Comparison of ENCODE assay signal across 8 cellular contexts in the genomic region with DNA sequence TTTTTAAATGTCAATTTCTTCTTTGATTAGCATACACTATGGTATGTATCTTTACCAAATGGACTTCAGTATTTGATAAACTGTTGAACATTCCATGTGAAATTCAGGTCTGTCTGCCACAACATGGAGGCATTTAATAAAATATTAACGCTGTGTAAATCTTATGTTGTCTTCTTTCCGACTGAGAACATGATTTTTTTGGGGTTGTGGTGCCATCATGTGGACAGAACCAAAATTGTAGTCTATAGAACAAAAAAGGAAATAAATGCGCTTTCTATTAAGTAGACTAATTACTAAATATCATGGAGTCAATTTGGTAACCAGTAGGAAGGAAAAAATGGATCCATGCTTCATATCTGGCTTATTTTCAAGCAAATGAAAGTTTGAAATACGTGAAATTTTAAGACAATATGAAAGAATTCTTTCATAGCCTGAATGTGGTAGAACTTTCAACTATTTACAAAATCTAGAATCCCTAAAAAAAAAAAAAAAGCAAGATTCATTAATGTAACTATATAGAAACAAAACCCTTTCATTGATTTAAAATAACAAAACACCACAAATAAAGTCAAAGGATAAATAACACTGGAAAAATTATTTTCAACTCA. TPM values are rescaled to one million over a fixed set of nuclear protein-coding genes. Genes with fewer than 3 reads are reported as not detected.
A peak's percentile ranks its signal among the peaks of the same experiment; 100 is the strongest.
DNase-seq lines count a peak whose midpoint lies in the region; ATAC-seq, FAIRE-seq and TF ChIP-seq lines count a peak whose summit lies in the region.

No MANE protein-coding gene starts in this region.

- H4K8ac ChIP-seq in H1 (ENCODE audit: extremely low read depth, insufficient read depth, low read length): no peak overlapping the region

- H2AK5ac ChIP-seq in H1 (ENCODE audit: low read depth, low read length): no peak overlapping the region

- H3K4me1 ChIP-seq in SK-N-SH (ENCODE audit: control insufficient read depth in 1 of 2, insufficient read depth in 2 of 2, low read depth in 1 of 2, low read length in 1 of 2): peaks cover 0 to 7% of the 10 kb centered on the region in 2 experiments; a peak in 2 of 4 replicates
- H3K4me1 ChIP-seq in H1 (replicated peaks in 1 of 4; ENCODE audit: control insufficient read depth in 3 of 4, insufficient read depth in 4 of 4, low read length in 3 of 4): peaks cover 2 to 8% (median 4%) of the 10 kb centered on the region in 4 experiments
- H3K4me1 ChIP-seq in naive thymus-derived CD4-positive, alpha-beta T cell (ENCODE audit: control insufficient read depth in 2 of 2, insufficient read depth in 2 of 2, low read length in 2 of 2): peaks cover 0 to 9% of the 10 kb centered on the region in 2 donors

- peak overlapping the region; percentile 68 for H2AFZ ChIP-seq in SK-N-SH (ENCODE audit: low read depth)
- no peak overlapping the region for H2AFZ ChIP-seq in H1 (ENCODE audit: low read length)

- H3K27ac Mint-ChIP-seq in naive thymus-derived CD4-positive, alpha-beta T cell: peak overlapping the region in 1 of 9 donors; percentile 26

- no peak overlapping the region for H3K18ac ChIP-seq in H1 (ENCODE audit: extremely low read depth, low read length)

- peaks cover 11% of the 10 kb centered on the region in 2 experiments for H3K36me3 ChIP-seq in SK-N-SH (replicated peaks in 1 of 2; ENCODE audit: control insufficient read depth in 1 of 2, insufficient read depth in 2 of 2, low read length in 1 of 2)
- peaks cover 0 to under 1% (median 0%) of the 10 kb centered on the region in 4 experiments; a peak in 1 of 8 replicates for H3K36me3 ChIP-seq in H1 (ENCODE audit: control insufficient read depth in 2 of 4, insufficient read depth in 4 of 4, low read length in 3 of 4)
- no peaks in the 10 kb centered on the region for H3K36me3 ChIP-seq in naive thymus-derived CD4-positive, alpha-beta T cell (ENCODE audit: control insufficient read depth in 2 of 3, insufficient read depth in 3 of 3, low read length in 3 of 3)

- TF ChIP-seq RAD21 in SK-N-SH (IDR thresholded peaks at IDR 0.05; ENCODE audit: low read length): peak; percentile 92
- peak; percentile 76 to 79 for TF ChIP-seq RAD21 in H1 (IDR thresholded peaks at IDR 0.05 in 1 of 2, conservative IDR thresholded peaks at IDR 0.05 in 1 of 2; ENCODE audit: low read depth in 2 of 2, low read length in 2 of 2)

- H3K14ac ChIP-seq in H1 (ENCODE audit: insufficient read length): no peak overlapping the region

- no peaks in the 10 kb centered on the region for H3K9me2 ChIP-seq in SK-N-SH

- no peak overlapping the region for H3K56ac ChIP-seq in H1 (replicated peaks; ENCODE audit: insufficient read length, low read depth, low read length)

- no peak overlapping the region for H3K4ac ChIP-seq in H1 (replicated peaks; ENCODE audit: insufficient read length, low read depth, low read length)

- H3K79me2 ChIP-seq in SK-N-SH (ENCODE audit: insufficient read depth): peaks cover 21% of the 10 kb centered on the region
- H3K79me2 ChIP-seq in H1 (ENCODE audit: control insufficient read depth in 1 of 2, insufficient read depth in 2 of 2, low read length in 2 of 2): 0 out of 4 replicates have a peak, but pooled peaks cover 0 to 2% of the 10 kb centered on the region in 2 experiments

- H3K4me3 ChIP-seq in SK-N-SH (ENCODE audit: low read depth in 2 of 2, low read length in 1 of 2): no peak overlapping the region
- H3K4me3 ChIP-seq in Jurkat, Clone E6-1 (ENCODE audit: low read length): no peak overlapping the region
- H3K4me3 ChIP-seq in H1 (ENCODE audit: extremely low read depth in 1 of 4, insufficient read depth in 2 of 4, low read depth in 3 of 4, low read length in 4 of 4): no peak overlapping the region
- no peak overlapping the region for H3K4me3 ChIP-seq in naive thymus-derived CD4-positive, alpha-beta T cell (ENCODE audit: low read length)

- no peak for TF ChIP-seq POLR2A in H1 (IDR thresholded peaks at IDR 0.05; ENCODE audit: control extremely low read depth in 1 of 2, low read depth in 2 of 2, low read length in 2 of 2)

- H4K5ac ChIP-seq in H1 (ENCODE audit: insufficient read length, low read depth, low read length): no peak overlapping the region

- FAIRE-seq in H1 (lab: Jason Lieb, UNC): peak; percentile 55

- H3K23ac ChIP-seq in H1 (ENCODE audit: insufficient read length): no peak overlapping the region

- H3K4me1 Mint-ChIP-seq in naive thymus-derived CD4-positive, alpha-beta T cell: peaks cover 9 to 36% (median 16%) of the 10 kb centered on the region in 7 donors

- peaks cover 8% of the 10 kb centered on the region for H3F3A ChIP-seq in SK-N-SH (replicated peaks; ENCODE audit: insufficient read depth)

- peak overlapping the region; percentile 43 to 67; a peak in 3 of 4 replicates for H3K27ac ChIP-seq in SK-N-SH (ENCODE audit: low read depth in 2 of 2, low read length in 1 of 2)
- no peak overlapping the region for H3K27ac ChIP-seq in H1 (ENCODE audit: low read depth, low read length)
- H3K27ac ChIP-seq in naive thymus-derived CD4-positive, alpha-beta T cell (ENCODE audit: low read depth, low read length): no peak overlapping the region

- no peaks in the 10 kb centered on the region for H3K36me3 Mint-ChIP-seq in naive thymus-derived CD4-positive, alpha-beta T cell

- no peaks in the 10 kb centered on the region for H3K9me3 Mint-ChIP-seq in naive thymus-derived CD4-positive, alpha-beta T cell

- H3K23me2 ChIP-seq in H1 (ENCODE audit: low read depth, low read length): no peaks in the 10 kb centered on the region; the same call in 1 of the 2 replicates

- H3K9ac ChIP-seq in SK-N-SH: 0 out of 2 replicates have a peak overlapping the region, but pooled peaks have one; percentile 1
- no peak overlapping the region for H3K9ac ChIP-seq in H1 (replicated peaks in 1 of 4; ENCODE audit: extremely low read depth in 1 of 4, low read depth in 3 of 4, low read length in 3 of 4)

- H3K4me2 ChIP-seq in SK-N-SH: no peak overlapping the region
- H3K4me2 ChIP-seq in H1 (ENCODE audit: insufficient read depth in 1 of 2, low read depth in 2 of 2, low read length in 2 of 2): no peak overlapping the region

- H3K27me3 Mint-ChIP-seq in naive thymus-derived CD4-positive, alpha-beta T cell: peaks cover 4 to 20% (median 14%) of the 10 kb centered on the region in 5 donors

- H2BK20ac ChIP-seq in H1 (ENCODE audit: low read length): no peak overlapping the region

- no peak overlapping the region for H2BK120ac ChIP-seq in H1 (replicated peaks; ENCODE audit: low read depth, low read length)

- POLR2A ChIA-PET in SK-N-SH (lab: Yijun Ruan, JAX) (no interaction called here), H1 (lab: Charles Lee; ENCODE audit: partially characterized antibody) (no interaction called here)
- POLR2A ChIA-PET in naive thymus-derived CD4-positive, alpha-beta T cell (lab: Charles Lee): interaction anchor here (0.7 to 0.9 kb wide), 3 partner anchors 961 to 1163 kb away, joined by 3 read pairs; no protein-coding TSS in a partner anchor

- ATAC-seq in SK-N-SH treated with all-trans-retinoic acid at 6 μM for 48 hours: no peak
- ATAC-seq in naive thymus-derived CD4-positive, alpha-beta T cell: no peak
- no peak for ATAC-seq in HG03159 (IDR thresholded peaks at IDR 0.05; ENCODE audit: unreplicated experiment)
- ATAC-seq in HG02678 (IDR thresholded peaks at IDR 0.05; ENCODE audit: unreplicated experiment): no peak

- WGBS in SK-N-SH (ENCODE audit: low lambda C conversion rate): 5% methylated on average over 4 of the region's 4 CpGs
- WGBS in H1 (ENCODE audit: extremely low coverage in 1 of 2, insufficient coverage in 1 of 2, insufficient read length in 1 of 2, insufficient replicate concordance in 2 of 2, low coverage in 1 of 2, low lambda C conversion rate in 2 of 2, missing lambda C conversion rate in 1 of 2), 2 experiments: 22% methylated on average over 4 of the region's 4 CpGs; no CpG with 5 or more reads in 1 of the 2 experiments

- peak; percentile 70 for TF ChIP-seq CTCF in SK-N-SH (IDR thresholded peaks at IDR 0.05)
- peak in 2 of 3 experiments; percentile 22 to 31; a peak in 2 of 4 replicates for TF ChIP-seq CTCF in H1 (IDR thresholded peaks at IDR 0.05; ENCODE audit: control extremely low read depth in 1 of 3, insufficient read depth in 1 of 3, low read depth in 1 of 3, low read length in 3 of 3)

- H2BK15ac ChIP-seq in H1 (ENCODE audit: low read length): no peak overlapping the region

- peaks cover 20% of the 10 kb centered on the region for H4K20me1 ChIP-seq in SK-N-SH (ENCODE audit: insufficient read depth)
- peaks cover 0 to 2% of the 10 kb centered on the region in 2 experiments for H4K20me1 ChIP-seq in H1 (replicated peaks in 1 of 2; ENCODE audit: control insufficient read depth in 1 of 2, insufficient read depth in 2 of 2, low read length in 2 of 2)

- intact Hi-C loops in naive thymus-derived CD4-positive, alpha-beta T cell (cut with micrococcal nuclease): loop anchor here (5.0 to 10.0 kb wide), 3 partner anchors 575 to 1080 kb away; no protein-coding TSS in a partner anchor

- H3K79me1 ChIP-seq in H1 (ENCODE audit: low read depth, low read length): no peaks in the 10 kb centered on the region

- H3K27me3 ChIP-seq in SK-N-SH (ENCODE audit: insufficient read depth) (no peaks in the 10 kb centered on the region), H1 (replicated peaks in 1 of 4; ENCODE audit: control insufficient read depth in 3 of 4, extremely low read depth in 1 of 4, insufficient read depth in 3 of 4, low read length in 3 of 4) (peaks cover 0 to 3% (median 2%) of the 10 kb centered on the region in 4 experiments; a peak in 3 of 7 replicates)
- H3K27me3 ChIP-seq in naive thymus-derived CD4-positive, alpha-beta T cell (ENCODE audit: control insufficient read depth in 2 of 2, insufficient read depth in 2 of 2, low read length in 2 of 2): no peaks in the 10 kb centered on the region

- peak; percentile 30 for DNase-seq in SK-N-SH
- DNase-seq in Jurkat, Clone E6-1 (ENCODE audit: low read depth, low spot score): peak; percentile 38
- DNase-seq in T follicular helper cell (ENCODE audit: low read depth): peak; percentile 34
- DNase-seq in H1 (ENCODE audit: low read depth in 1 of 2, low spot score in 2 of 2): no peak
- DNase-seq in naive thymus-derived CD4-positive, alpha-beta T cell: peak in 7 of 9 donors; percentile 32 to 68 (median 55)

- H2BK5ac ChIP-seq in H1 (ENCODE audit: low read depth, low read length): no peak overlapping the region

- no peak overlapping the region for H3K4me3 Mint-ChIP-seq in naive thymus-derived CD4-positive, alpha-beta T cell

- H3K9me3 ChIP-seq in SK-N-SH: no peaks in the 10 kb centered on the region
- H3K9me3 ChIP-seq in H1 (ENCODE audit: insufficient read depth in 2 of 2, low read depth in 1 of 2, low read length in 1 of 2): no peaks in the 10 kb centered on the region
- no peaks in the 10 kb centered on the region for H3K9me3 ChIP-seq in naive thymus-derived CD4-positive, alpha-beta T cell (ENCODE audit: control insufficient read depth in 2 of 3, low read length in 3 of 3)

- CTCF ChIA-PET in SK-N-SH (lab: Yijun Ruan, JAX) (interaction anchor here (0.5 to 6.1 kb wide), 13 partner anchors 9 to 1164 kb away, joined by 3 to 206 read pairs (median 5); no protein-coding TSS in a partner anchor), H1 (lab: Charles Lee; ENCODE audit: partially characterized antibody) (interaction anchor here (0.6 to 3.8 kb wide), 11 partner anchors 178 to 1165 kb away, joined by 3 to 27 read pairs (median 4); no protein-coding TSS in a partner anchor)
- CTCF ChIA-PET in naive thymus-derived CD4-positive, alpha-beta T cell (lab: Charles Lee): interaction anchor here (0.7 to 5.5 kb wide), 7 partner anchors 110 to 1164 kb away, joined by 3 to 97 read pairs (median 7); no protein-coding TSS in a partner anchor

- H2BK12ac ChIP-seq in H1 (ENCODE audit: low read depth, low read length): no peak overlapping the region

- H4K91ac ChIP-seq in H1 (replicated peaks; ENCODE audit: insufficient read length, low read length): no peak overlapping the region

- TF ChIP-seq EP300 in SK-N-SH (IDR thresholded peaks at IDR 0.05; ENCODE audit: borderline replicate concordance in 1 of 2, low read depth in 1 of 2, low read length in 1 of 2) (no peak), H1 (IDR thresholded peaks at IDR 0.05; ENCODE audit: borderline replicate concordance in 1 of 2, low read depth in 2 of 2, low read length in 2 of 2) (no peak)

RNA-seq across cellular contexts. Expression of a gene that starts 2.8 kb away (rescaled TPM):
- polyA plus RNA-seq in SK-N-SH (2012; rRNA removed): 157 and 225 TPM in 2 replicates
- 138 and 149 TPM in 2 replicates for polyA plus RNA-seq in SK-N-SH (2012; cell fraction: cytosol; rRNA removed)
- polyA plus RNA-seq in SK-N-SH (2012; cell fraction: nucleus; rRNA removed): 480 and 571 TPM in 2 replicates
- not detected for polyA plus RNA-seq in Jurkat, Clone E6-1 (2012; ENCODE audit: insufficient read depth, insufficient read length)
- total RNA-seq in H1 (2021; fragmentation: NEBNext Ultra II Directional; extraction: Animal tissue kit (Norgen Biotek cat#: 25700)): 19.8 and 20.6 TPM in 2 replicates
- 5.8 and 10.8 TPM in 2 replicates for polyA plus RNA-seq in H1 (2011; rRNA removed)
- 10.1 TPM for polyA plus RNA-seq in H1 (2011; cell fraction: cytosol; rRNA removed)
- polyA plus RNA-seq in H1 (2011; cell fraction: nucleus; rRNA removed): 21.0 TPM
- polyA plus RNA-seq in H1 (2012, experiment 1 of 2): 9.8 to 20.1 TPM (median 15.1 TPM) in 4 replicates
- polyA plus RNA-seq in H1 (2012, experiment 2 of 2): 3.6 TPM
- 18.8 TPM for polyA plus RNA-seq in H1 (2013, experiment 1 of 2)
- polyA plus RNA-seq in H1 (2013, experiment 2 of 2): 17.6 TPM
- 21.7 and 23.1 TPM in 2 replicates for polyA minus RNA-seq in H1 (2011; rRNA and poly(A)+ RNA removed)
- polyA minus RNA-seq in H1 (2011; cell fraction: cytosol; rRNA and poly(A)+ RNA removed): 22.5 TPM
- polyA minus RNA-seq in H1 (2011; cell fraction: nucleus; rRNA and poly(A)+ RNA removed): 100 TPM
- total RNA-seq in naive thymus-derived CD4-positive, alpha-beta T cell: 10 to 100 TPM in 2 of 5 experiments, 1 to 10 TPM in 3; 5.7 to 29.5 (median 9.3) TPM
- 1 to 10 TPM in 1 of 2 donors, under 1 TPM in 1; 0.77 to 2.6 TPM for polyA plus RNA-seq in naive thymus-derived CD4-positive, alpha-beta T cell

RNA-seq across cellular contexts. Expression of a gene that starts 28.5 kb away (rescaled TPM):
- polyA plus RNA-seq in SK-N-SH (2012; rRNA removed) (not detected in 2 replicates), H1 (2011; rRNA removed) (not detected in 2 replicates)
- polyA plus RNA-seq in SK-N-SH (2012; cell fraction: cytosol; rRNA removed): not detected in 2 replicates
- not detected in 2 replicates for polyA plus RNA-seq in SK-N-SH (2012; cell fraction: nucleus; rRNA removed)
- not detected for polyA plus RNA-seq in Jurkat, Clone E6-1 (2012; ENCODE audit: insufficient read depth, insufficient read length)
- not detected in 2 replicates for total RNA-seq in H1 (2021; fragmentation: NEBNext Ultra II Directional; extraction: Animal tissue kit (Norgen Biotek cat#: 25700))
- polyA plus RNA-seq in H1 (2011; cell fraction: cytosol; rRNA removed): not detected
- polyA plus RNA-seq in H1 (2011; cell fraction: nucleus; rRNA removed): not detected
- not detected in 4 replicates for polyA plus RNA-seq in H1 (2012, experiment 1 of 2)
- polyA plus RNA-seq in H1 (2012, experiment 2 of 2): not detected
- not detected for polyA plus RNA-seq in H1 (2013, experiment 1 of 2)
- polyA plus RNA-seq in H1 (2013, experiment 2 of 2): 0.04 TPM
- not detected in 2 replicates for polyA minus RNA-seq in H1 (2011; rRNA and poly(A)+ RNA removed)
- not detected for polyA minus RNA-seq in H1 (2011; cell fraction: cytosol; rRNA and poly(A)+ RNA removed)
- not detected for polyA minus RNA-seq in H1 (2011; cell fraction: nucleus; rRNA and poly(A)+ RNA removed)
- 10 to 100 TPM in 1 of 5 experiments, 1 to 10 TPM in 1, under 1 TPM in 2, not detected in 1; 0.57 to 11.7 (median 1.5) TPM for total RNA-seq in naive thymus-derived CD4-positive, alpha-beta T cell
- polyA plus RNA-seq in naive thymus-derived CD4-positive, alpha-beta T cell: under 1 TPM; 0.54 to 0.97 TPM

Comparison
In these comparisons a context has a peak if more than half of its experiments do, and no peak if none do; other contexts are left out.
1. DNase-seq: peak in SK-N-SH (single experiment), Jurkat, Clone E6-1 (single experiment), T follicular helper cell (single experiment) and naive thymus-derived CD4-positive, alpha-beta T cell (7 of 9); none in H1 (0 of 2).
2. H3K27ac ChIP-seq: peak in SK-N-SH (2 of 2); none in H1 (single experiment) and naive thymus-derived CD4-positive, alpha-beta T cell (single experiment).
3. RNA of a gene that starts 2.8 kb away (polyA plus RNA-seq): 138 to 571 TPM in SK-N-SH; 3.6 to 21.0 TPM in H1 and 0.77 to 2.6 TPM in naive thymus-derived CD4-positive, alpha-beta T cell; every median in the first group is over 4 times any median in the second.